Comparison of ENCODE assay signal across 1 cellular context in genomic region chr13:60379837-60380236, GRCh38.
TF ChIP-seq lines count a peak whose summit lies in the region.

No MANE protein-coding gene starts in this region.

TF ChIP-seq in HepG2, 621 proteins besides CTCF, POLR2A, EP300 and RAD21 (continued from another document):
- TF ChIP-seq DZIP1 (CRISPR knock-in tag; IDR thresholded peaks at IDR 0.05) (no peak), PRMT3 (CRISPR knock-in tag; IDR thresholded peaks at IDR 0.05; ENCODE audit: borderline replicate concordance, low read depth) (no peak), NCOR1 (IDR thresholded peaks at IDR 0.05; ENCODE audit: borderline replicate concordance, low read length) (no peak)
